ENCODE assay signal across 26 cellular contexts in the genomic region with DNA sequence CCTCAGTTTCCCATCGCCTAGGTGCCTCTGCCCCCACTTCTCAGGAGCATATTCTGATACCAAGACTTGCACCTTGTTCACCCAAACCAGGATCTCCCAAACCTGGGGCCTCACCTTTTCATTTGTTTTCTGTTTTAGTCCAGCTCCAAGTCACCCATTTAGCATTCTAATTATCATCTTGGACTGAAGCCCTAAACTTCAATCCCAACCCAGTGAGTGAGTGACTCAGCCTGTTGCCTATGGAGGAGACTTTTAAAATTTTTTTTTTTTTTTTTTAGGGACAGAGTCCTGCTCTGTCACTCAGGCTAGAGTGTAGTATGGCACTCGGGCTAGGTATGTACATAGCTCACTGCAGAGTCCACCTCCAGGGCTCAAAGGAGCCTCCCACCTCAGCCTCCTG.
"Had no signal": no experiment of that assay in that cellular context is flagged by ENCODE, and none has a peak within 500 bp of the region (broad histone marks: within the 10 kb centered on the region; RNA-seq: fewer than 3 reads in every experiment).

No MANE protein-coding gene starts in this region.

- H3K4me3 Mint-ChIP-seq: activated CD4-positive, alpha-beta memory T cell treated with anti-CD3 and anti-CD28 coated beads for 36 hours; activated CD4-positive, alpha-beta T cell treated with anti-CD3 and anti-CD28 coated beads, Interleukin-2, amount 10 ng/mL, durations not matched to agents 7 days and 5 days; activated naive CD4-positive, alpha-beta T cell treated with anti-CD3 and anti-CD28 coated beads, Interleukin-2, amount 10 ng/mL, durations not matched to agents 7 days and 5 days; activated naive CD8-positive, alpha-beta T cell treated with anti-CD3 and anti-CD28 coated beads for 36 hours; activated T-helper 17 cell treated with anti-CD3 and anti-CD28 coated beads, Interleukin-2, amount 50 U/mL, for 72 hours; T-cell had no signal

- H3K27ac Mint-ChIP-seq: activated CD4-positive, alpha-beta memory T cell treated with anti-CD3 and anti-CD28 coated beads for 36 hours; activated CD4-positive, alpha-beta T cell treated with anti-CD3 and anti-CD28 coated beads, Interleukin-2, amount 10 ng/mL, durations not matched to agents 7 days and 5 days; activated naive CD4-positive, alpha-beta T cell treated with anti-CD3 and anti-CD28 coated beads, Interleukin-2, amount 10 ng/mL, durations not matched to agents 7 days and 5 days; activated naive CD8-positive, alpha-beta T cell treated with anti-CD3 and anti-CD28 coated beads for 36 hours; activated T-helper 17 cell treated with anti-CD3 and anti-CD28 coated beads, Interleukin-2, amount 50 U/mL, for 72 hours; T-cell had no signal

- H3K4me1 Mint-ChIP-seq: activated CD4-positive, alpha-beta T cell treated with anti-CD3 and anti-CD28 coated beads, Interleukin-2, amount 10 ng/mL, durations not matched to agents 7 days and 5 days; activated naive CD4-positive, alpha-beta T cell treated with anti-CD3 and anti-CD28 coated beads, Interleukin-2, amount 10 ng/mL, durations not matched to agents 7 days and 5 days; activated naive CD8-positive, alpha-beta T cell treated with anti-CD3 and anti-CD28 coated beads for 36 hours; activated T-helper 17 cell treated with anti-CD3 and anti-CD28 coated beads, Interleukin-2, amount 50 U/mL, for 72 hours; T-cell had no signal

- DNase-seq: activated CD4-positive, alpha-beta memory T cell treated with anti-CD3 and anti-CD28 coated beads for 36 hours; activated CD4-positive, alpha-beta T cell treated with anti-CD3 and anti-CD28 coated beads, Interleukin-2, amount 10 ng/mL, durations not matched to agents 7 days and 5 days; activated CD4-positive, CD25-positive, alpha-beta regulatory T cell; activated CD8-positive, alpha-beta memory T cell treated with anti-CD3 and anti-CD28 coated beads for 24 hours; activated gamma-delta T cell; activated naive CD4-positive, alpha-beta T cell treated with anti-CD3 and anti-CD28 coated beads, Interleukin-2, amount 10 ng/mL, durations not matched to agents 7 days and 5 days; activated naive CD8-positive, alpha-beta T cell treated with anti-CD3 and anti-CD28 coated beads for 36 hours; activated T-cell treated with anti-CD3 and anti-CD28 coated beads for 4 hours; activated T-cell treated with anti-CD3 and anti-CD28 coated beads, Interleukin-2, amount 50 U/mL, for 48 hours; cerebellar nuclear complex; NCI-H1092; NCI-H1436; NCI-H1694 treated with DMSO at 0.1 percent for 48 hours; NCI-H2029 treated with DMSO at 0.1 percent for 48 hours; NCI-H446; NCI-H524; NCI-H748 treated with DMSO at 0.1 percent for 48 hours; OCI-M1; RPMI8226; T-cell; T-helper 2 cell; T1000 had no signal

- H3K27me3 Mint-ChIP-seq: activated CD4-positive, alpha-beta memory T cell treated with anti-CD3 and anti-CD28 coated beads for 36 hours; activated CD4-positive, alpha-beta T cell treated with anti-CD3 and anti-CD28 coated beads, Interleukin-2, amount 10 ng/mL, durations not matched to agents 7 days and 5 days; activated naive CD4-positive, alpha-beta T cell treated with anti-CD3 and anti-CD28 coated beads, Interleukin-2, amount 10 ng/mL, durations not matched to agents 7 days and 5 days; activated naive CD8-positive, alpha-beta T cell treated with anti-CD3 and anti-CD28 coated beads for 36 hours; activated T-helper 17 cell treated with anti-CD3 and anti-CD28 coated beads, Interleukin-2, amount 50 U/mL, for 72 hours had no signal

- ATAC-seq: activated T-helper 17 cell treated with anti-CD3 and anti-CD28 coated beads, Interleukin-2, amount 50 U/mL, for 72 hours; Panc1; Right ventricle myocardium inferior; T-cell had no signal

- H3K27ac ChIP-seq: SK-N-MC had no signal

- H3K36me3 Mint-ChIP-seq: activated CD4-positive, alpha-beta memory T cell treated with anti-CD3 and anti-CD28 coated beads for 36 hours; activated naive CD4-positive, alpha-beta T cell treated with anti-CD3 and anti-CD28 coated beads, Interleukin-2, amount 10 ng/mL, durations not matched to agents 7 days and 5 days; activated naive CD8-positive, alpha-beta T cell treated with anti-CD3 and anti-CD28 coated beads for 36 hours; T-cell had no signal
